ENCODE assay signal across 1 cellular context in the genomic region with DNA sequence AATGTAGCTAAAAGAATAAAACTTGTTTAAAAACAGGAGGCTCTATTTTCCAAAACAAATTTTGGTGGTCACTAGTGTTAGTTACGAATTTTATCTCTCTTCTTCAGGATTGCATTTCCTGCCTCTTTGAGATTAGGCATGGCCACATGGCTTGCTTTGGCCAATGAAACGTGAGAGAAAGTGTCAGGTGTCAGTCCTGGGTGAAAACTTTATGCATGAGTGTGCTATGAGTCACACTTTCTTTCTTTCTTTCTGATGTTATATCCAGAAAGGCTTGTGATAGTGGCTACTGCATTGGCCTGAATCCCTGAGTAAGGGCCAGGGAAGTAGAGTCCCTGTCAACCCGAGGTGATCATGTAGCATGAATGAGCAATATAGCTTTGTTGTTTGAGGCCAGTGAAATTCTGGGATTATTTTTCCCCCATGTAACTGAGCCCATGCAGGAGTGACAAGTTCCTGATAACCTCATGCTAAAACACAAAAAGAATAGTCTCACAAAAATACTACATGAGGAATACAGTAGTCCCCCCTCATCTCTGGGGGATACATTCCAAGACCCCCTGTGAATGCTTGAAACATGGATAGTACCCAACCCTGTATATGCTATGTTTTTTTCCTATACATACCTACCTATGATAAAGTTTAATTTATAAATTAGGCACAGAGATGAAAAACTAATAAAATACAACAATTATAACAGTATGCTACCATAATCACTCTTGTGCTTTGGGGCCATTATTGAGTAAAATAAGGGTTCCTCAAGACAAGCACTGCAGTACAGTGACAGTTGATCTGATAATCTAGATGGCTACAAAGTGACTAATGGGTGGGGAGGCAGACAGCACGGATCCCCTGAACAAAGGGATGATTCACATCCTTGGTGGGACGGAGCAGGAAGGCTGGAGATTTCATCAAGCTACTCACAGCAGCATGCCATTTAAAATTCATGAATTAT.
TF ChIP-seq lines count a peak whose summit lies in the region.

No MANE protein-coding gene starts in this region.

TF ChIP-seq in SK-N-SH, 30 proteins besides CTCF, POLR2A, EP300 and RAD21 (continued from another document):
- no peak for TF ChIP-seq RCOR1 (IDR thresholded peaks at IDR 0.05; ENCODE audit: low read length)
- peak; percentile 95 for TF ChIP-seq NFIC (IDR thresholded peaks at IDR 0.05; ENCODE audit: borderline replicate concordance)
- no peak for TF ChIP-seq RFX5 (IDR thresholded peaks at IDR 0.05; ENCODE audit: low read length)
- no peak; the same call in 1 of the 2 replicates for TF ChIP-seq TAF1 (IDR thresholded peaks at IDR 0.05; ENCODE audit: borderline replicate concordance, low read depth, low read length)
- TF ChIP-seq, protein P1, sequence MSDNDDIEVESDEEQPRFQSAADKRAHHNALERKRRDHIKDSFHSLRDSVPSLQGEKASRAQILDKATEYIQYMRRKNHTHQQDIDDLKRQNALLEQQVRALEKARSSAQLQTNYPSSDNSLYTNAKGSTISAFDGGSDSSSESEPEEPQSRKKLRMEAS (IDR thresholded peaks at IDR 0.05; ENCODE audit: low read depth): peak; percentile 80
- TF ChIP-seq, protein P2, sequence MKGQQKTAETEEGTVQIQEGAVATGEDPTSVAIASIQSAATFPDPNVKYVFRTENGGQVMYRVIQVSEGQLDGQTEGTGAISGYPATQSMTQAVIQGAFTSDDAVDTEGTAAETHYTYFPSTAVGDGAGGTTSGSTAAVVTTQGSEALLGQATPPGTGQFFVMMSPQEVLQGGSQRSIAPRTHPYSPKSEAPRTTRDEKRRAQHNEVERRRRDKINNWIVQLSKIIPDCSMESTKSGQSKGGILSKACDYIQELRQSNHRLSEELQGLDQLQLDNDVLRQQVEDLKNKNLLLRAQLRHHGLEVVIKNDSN (IDR thresholded peaks at IDR 0.05; ENCODE audit: borderline replicate concordance, low read depth): peak; percentile 93
- no peak for TF ChIP-seq SMC3 (IDR thresholded peaks at IDR 0.05; ENCODE audit: low read depth, low read length)
- peak; percentile 86; the same call in 1 of the 2 replicates for TF ChIP-seq POLR2AphosphoS5 (IDR thresholded peaks at IDR 0.05; ENCODE audit: low read depth, low read length)
- TF ChIP-seq EZH2phosphoT487 (IDR thresholded peaks at IDR 0.05; ENCODE audit: borderline replicate concordance, low read depth): no peak
- TF ChIP-seq SIN3A (IDR thresholded peaks at IDR 0.05; ENCODE audit: borderline replicate concordance, low read depth, low read length): peak; percentile 88; the same call in 1 of the 2 replicates
- peak; percentile 93 for TF ChIP-seq TEAD4 (IDR thresholded peaks at IDR 0.05; ENCODE audit: borderline replicate concordance, insufficient read depth)
- TF ChIP-seq MEF2A (IDR thresholded peaks at IDR 0.05; ENCODE audit: borderline replicate concordance, low read depth): 0 out of 2 replicates have a peak, but pooled peaks have one; percentile 63
- TF ChIP-seq GABPA (IDR thresholded peaks at IDR 0.05; ENCODE audit: low read depth): no peak
- no peak for TF ChIP-seq MXI1 (IDR thresholded peaks at IDR 0.05; ENCODE audit: low read depth, low read length)
- no peak for TF ChIP-seq GATA2 (CRISPR knock-in tag; IDR thresholded peaks at IDR 0.05)
- TF ChIP-seq CHD2 (IDR thresholded peaks at IDR 0.05; ENCODE audit: low read length, partially characterized antibody): no peak
- TF ChIP-seq, protein P3, sequence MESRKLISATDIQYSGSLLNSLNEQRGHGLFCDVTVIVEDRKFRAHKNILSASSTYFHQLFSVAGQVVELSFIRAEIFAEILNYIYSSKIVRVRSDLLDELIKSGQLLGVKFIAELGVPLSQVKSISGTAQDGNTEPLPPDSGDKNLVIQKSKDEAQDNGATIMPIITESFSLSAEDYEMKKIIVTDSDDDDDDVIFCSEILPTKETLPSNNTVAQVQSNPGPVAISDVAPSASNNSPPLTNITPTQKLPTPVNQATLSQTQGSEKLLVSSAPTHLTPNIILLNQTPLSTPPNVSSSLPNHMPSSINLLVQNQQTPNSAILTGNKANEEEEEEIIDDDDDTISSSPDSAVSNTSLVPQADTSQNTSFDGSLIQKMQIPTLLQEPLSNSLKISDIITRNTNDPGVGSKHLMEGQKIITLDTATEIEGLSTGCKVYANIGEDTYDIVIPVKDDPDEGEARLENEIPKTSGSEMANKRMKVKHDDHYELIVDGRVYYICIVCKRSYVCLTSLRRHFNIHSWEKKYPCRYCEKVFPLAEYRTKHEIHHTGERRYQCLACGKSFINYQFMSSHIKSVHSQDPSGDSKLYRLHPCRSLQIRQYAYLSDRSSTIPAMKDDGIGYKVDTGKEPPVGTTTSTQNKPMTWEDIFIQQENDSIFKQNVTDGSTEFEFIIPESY (IDR thresholded peaks at IDR 0.05; ENCODE audit: borderline replicate concordance, low read depth): peak; percentile 86
- TF ChIP-seq, protein P4, sequence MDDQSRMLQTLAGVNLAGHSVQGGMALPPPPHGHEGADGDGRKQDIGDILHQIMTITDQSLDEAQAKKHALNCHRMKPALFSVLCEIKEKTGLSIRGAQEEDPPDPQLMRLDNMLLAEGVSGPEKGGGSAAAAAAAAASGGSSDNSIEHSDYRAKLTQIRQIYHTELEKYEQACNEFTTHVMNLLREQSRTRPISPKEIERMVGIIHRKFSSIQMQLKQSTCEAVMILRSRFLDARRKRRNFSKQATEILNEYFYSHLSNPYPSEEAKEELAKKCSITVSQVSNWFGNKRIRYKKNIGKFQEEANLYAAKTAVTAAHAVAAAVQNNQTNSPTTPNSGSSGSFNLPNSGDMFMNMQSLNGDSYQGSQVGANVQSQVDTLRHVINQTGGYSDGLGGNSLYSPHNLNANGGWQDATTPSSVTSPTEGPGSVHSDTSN (IDR thresholded peaks at IDR 0.05): peak; percentile 98
TF ChIP-seq in SK-N-SH: peak in this region for 18.
